8 cellular contexts compared by ENCODE assay signal in genomic region chr19:49327878-49328544, GRCh38. TPM values are rescaled to one million over a fixed set of nuclear protein-coding genes. Genes with fewer than 3 reads are reported as not detected.
DNase-seq lines count a peak whose midpoint lies in the region; ATAC-seq and TF ChIP-seq lines count a peak whose summit lies in the region.

No MANE protein-coding gene starts in this region.

- H3K27ac Mint-ChIP-seq in activated T-helper 17 cell treated with anti-CD3 and anti-CD28 coated beads, Interleukin-2, amount 50 U/mL, for 72 hours: peak overlapping the region; percentile 60
- peak overlapping the region; percentile 80 for H3K27ac Mint-ChIP-seq in stimulated activated naive CD8-positive, alpha-beta T cell treated with anti-CD3 and anti-CD28 coated beads, Interleukin-15, Interleukin-2, amounts not matched to agents 100 ng/mL and 50 ng/mL, for 24 hours

- H3K4me1 Mint-ChIP-seq in activated T-helper 17 cell treated with anti-CD3 and anti-CD28 coated beads, Interleukin-2, amount 50 U/mL, for 72 hours: peaks cover 32% of the 10 kb centered on the region
- H3K4me1 Mint-ChIP-seq in stimulated activated naive CD8-positive, alpha-beta T cell treated with anti-CD3 and anti-CD28 coated beads, Interleukin-15, Interleukin-2, amounts not matched to agents 100 ng/mL and 50 ng/mL, for 24 hours (ENCODE audit: low read depth): peaks cover 64% of the 10 kb centered on the region

- peak; percentile 81 for DNase-seq in GM12865 (ENCODE audit: low read depth)
- peak; percentile 90 for DNase-seq in NAMALWA (ENCODE audit: low spot score)
- peak; percentile 58 for DNase-seq in iPS-NIHi7 (ENCODE audit: extremely low spot score)
- DNase-seq in HK-2 (ENCODE audit: unreplicated experiment): no peak
- DNase-seq in NCI-H1436 (lab: John Stamatoyannopoulos, UW): no peak
- no peak for DNase-seq in NCI-H2081 treated with DMSO at 0.1 percent for 48 hours (lab: John Stamatoyannopoulos, UW)

- peak; percentile 70 for TF ChIP-seq CTCF in GM12865 (IDR thresholded peaks at IDR 0.05; ENCODE audit: insufficient read depth, low read depth, low read length, missing control alignments)

- no peaks in the 10 kb centered on the region for H3K27me3 Mint-ChIP-seq in activated T-helper 17 cell treated with anti-CD3 and anti-CD28 coated beads, Interleukin-2, amount 50 U/mL, for 72 hours
- H3K27me3 Mint-ChIP-seq in stimulated activated naive CD8-positive, alpha-beta T cell treated with anti-CD3 and anti-CD28 coated beads, Interleukin-15, Interleukin-2, amounts not matched to agents 100 ng/mL and 50 ng/mL, for 24 hours: no peaks in the 10 kb centered on the region

- peak; percentile 39 for ATAC-seq in activated T-helper 17 cell treated with anti-CD3 and anti-CD28 coated beads, Interleukin-2, amount 50 U/mL, for 72 hours (replicated peaks)

- H3K9me3 Mint-ChIP-seq in activated T-helper 17 cell treated with anti-CD3 and anti-CD28 coated beads, Interleukin-2, amount 50 U/mL, for 72 hours: peaks cover 5% of the 10 kb centered on the region
- H3K9me3 Mint-ChIP-seq in stimulated activated naive CD8-positive, alpha-beta T cell treated with anti-CD3 and anti-CD28 coated beads, Interleukin-15, Interleukin-2, amounts not matched to agents 100 ng/mL and 50 ng/mL, for 24 hours: no peaks in the 10 kb centered on the region

- no peak overlapping the region for H3K4me3 ChIP-seq in GM12865 (ENCODE audit: low read depth, low read length)

- peaks cover 8% of the 10 kb centered on the region for H3K36me3 Mint-ChIP-seq in activated T-helper 17 cell treated with anti-CD3 and anti-CD28 coated beads, Interleukin-2, amount 50 U/mL, for 72 hours (ENCODE audit: low read depth)
- H3K36me3 Mint-ChIP-seq in stimulated activated naive CD8-positive, alpha-beta T cell treated with anti-CD3 and anti-CD28 coated beads, Interleukin-15, Interleukin-2, amounts not matched to agents 100 ng/mL and 50 ng/mL, for 24 hours (ENCODE audit: low read depth): peaks cover 27% of the 10 kb centered on the region

- H3K4me3 Mint-ChIP-seq in activated T-helper 17 cell treated with anti-CD3 and anti-CD28 coated beads, Interleukin-2, amount 50 U/mL, for 72 hours: peak overlapping the region; percentile 32
- peak overlapping the region; percentile 11 for H3K4me3 Mint-ChIP-seq in stimulated activated naive CD8-positive, alpha-beta T cell treated with anti-CD3 and anti-CD28 coated beads, Interleukin-15, Interleukin-2, amounts not matched to agents 100 ng/mL and 50 ng/mL, for 24 hours

RNA-seq across cellular contexts. Expression of gene SLC6A16, which starts 3.0 kb away (rescaled TPM):
- 1 to 10 TPM; 1.1 to 1.4 TPM for total RNA-seq in activated T-helper 17 cell treated with anti-CD3 and anti-CD28 coated beads, Interleukin-2, amount 50 U/mL, for 72 hours

RNA-seq across cellular contexts. Expression of gene CD37, which starts 7.2 kb away (rescaled TPM):
- 100 to 1,000 TPM; 125 to 168 TPM for total RNA-seq in activated T-helper 17 cell treated with anti-CD3 and anti-CD28 coated beads, Interleukin-2, amount 50 U/mL, for 72 hours

RNA-seq across cellular contexts. Expression of gene TEAD2, which starts 34.2 kb away (rescaled TPM):
- total RNA-seq in activated T-helper 17 cell treated with anti-CD3 and anti-CD28 coated beads, Interleukin-2, amount 50 U/mL, for 72 hours: under 1 TPM in 1 of 2 donors, not detected in 1; 0.16 TPM

RNA-seq across cellular contexts. Expression of gene DKKL1, which starts 35.7 kb away (rescaled TPM):
- total RNA-seq in activated T-helper 17 cell treated with anti-CD3 and anti-CD28 coated beads, Interleukin-2, amount 50 U/mL, for 72 hours: not detected

Comparison
In these comparisons a context has a peak if more than half of its experiments do, and no peak if none do; other contexts are left out.
1. DNase-seq: peak in GM12865 (single experiment), NAMALWA (single experiment) and iPS-NIHi7 (single experiment); none in HK-2 (single experiment), NCI-H1436 (single experiment) and NCI-H2081 treated with DMSO at 0.1 percent for 48 hours (single experiment).